ENCODE assay signal across 12 cellular contexts in the genomic region with DNA sequence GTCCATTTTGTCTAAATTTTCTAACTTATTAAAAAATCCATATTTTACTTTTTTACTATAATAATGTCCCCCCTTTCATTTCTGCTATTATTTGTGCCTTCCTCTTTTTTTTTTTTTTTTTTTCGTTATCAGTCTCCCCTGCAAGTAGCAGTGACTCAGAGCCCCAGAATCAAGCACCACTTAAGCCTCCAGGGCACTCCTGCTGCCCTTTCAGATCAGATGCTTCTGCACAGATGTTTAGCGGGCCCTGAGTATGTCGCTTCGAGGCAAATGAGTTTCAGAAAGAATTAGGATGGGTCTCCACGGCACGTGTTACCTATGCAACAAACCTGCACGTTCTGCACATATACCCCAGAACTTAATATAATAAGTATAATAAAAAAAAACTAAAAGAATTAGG. TPM values are rescaled to one million over a fixed set of nuclear protein-coding genes. Genes with fewer than 3 reads are reported as not detected.
DNase-seq lines count a peak whose midpoint lies in the region; ATAC-seq, FAIRE-seq and TF ChIP-seq lines count a peak whose summit lies in the region.
"Had no signal": no experiment of that assay in that cellular context is flagged by ENCODE, and none has a peak within 500 bp of the region (broad histone marks: within the 10 kb centered on the region; RNA-seq: fewer than 3 reads in every experiment).

No MANE protein-coding gene starts in this region.

- BruUV-seq in K562 (replicated peaks; lab: Mats Ljungman, UMichigan) = no TSS peak

- intact Hi-C loops in K562 (cut with micrococcal nuclease) = loop anchor here (5.0 kb wide), 1 partner anchor 1994 kb away; no protein-coding TSS in a partner anchor

- TF ChIP-seq POLR2A in K562 (conservative IDR thresholded peaks at IDR 0.05) = no peak

- no peak overlapping the region for H3K4me2 ChIP-seq in K562 (ENCODE audit: insufficient read depth, low read length)

- TF ChIP-seq RAD21 in K562 (CRISPR knock-in tag; conservative IDR thresholded peaks at IDR 0.05 in 1 of 2, IDR thresholded peaks at IDR 0.05 in 1 of 2) = no peak

- no peak for TF ChIP-seq EP300 in K562 (IDR thresholded peaks at IDR 0.05; ENCODE audit: low read length)

- DNase-seq in ACHN (peak; percentile 53), NAMALWA (ENCODE audit: low spot score) (peak; percentile 28), K562 (ENCODE audit: extremely low read depth in 1 of 4, low spot score in 3 of 4) (peak in 2 of 4 experiments; percentile 23 to 25), mucosa of gallbladder (ENCODE audit: low spot score) (no peak), activated gamma-delta T cell (lab: John Stamatoyannopoulos, UW) (no peak), superior temporal gyrus (ENCODE audit: extremely low spot score) (no peak)
- DNase-seq: SHP77 treated with DMSO at 0.1 percent for 48 hours had no signal

- H3K27me3 ChIP-seq in K562 (ENCODE audit: control insufficient read depth in 2 of 2, insufficient read depth in 2 of 2, low read length in 2 of 2) = no peaks in the 10 kb centered on the region

- no peak overlapping the region for H3K9ac ChIP-seq in K562 (ENCODE audit: insufficient read depth in 1 of 2, low read depth in 2 of 2, low read length in 2 of 2)

- 1% methylated on average over 6 of the region's 7 CpGs for WGBS in K562 (ENCODE audit: insufficient coverage, low coverage, missing lambda C conversion rate)

- no peak overlapping the region for H3K27ac ChIP-seq in K562 (ENCODE audit: extremely low read depth, low read depth, low read length)
- H3K27ac ChIP-seq: C4-2B, neutrophil had no signal

- H3K9me1 ChIP-seq in K562 (ENCODE audit: control insufficient read depth, insufficient read depth, low read length) = no peaks in the 10 kb centered on the region

- no peaks in the 10 kb centered on the region for H3K9me3 ChIP-seq in K562 (replicated peaks; ENCODE audit: control insufficient read depth, insufficient read depth, low read depth, low read length)
- H3K9me3 ChIP-seq: neutrophil had no signal

- in situ Hi-C loops in ACHN (cut with HindIII; ENCODE audit: low pct_ligation_motif_present, low pct_unique_long_range_greater_than_20kb, low sequenced_read_pairs) = no loop called here
- in situ Hi-C loops in K562 (cut with MboI) = loop anchor here (10.0 kb wide), 1 partner anchor 1996 kb away; no protein-coding TSS in a partner anchor

- no peaks in the 10 kb centered on the region for H3K79me2 ChIP-seq in K562 (ENCODE audit: control insufficient read depth, insufficient read depth, low read length)

- no peak for FAIRE-seq in K562 (lab: Jason Lieb, UNC)

- H3K4me3 ChIP-seq in K562 = no peak overlapping the region

- TF ChIP-seq CTCF in K562 (IDR thresholded peaks at IDR 0.05 in 2 of 3, conservative IDR thresholded peaks at IDR 0.05 in 1 of 3; ENCODE audit: insufficient read depth in 2 of 3, low read depth in 1 of 3, low read length in 3 of 3) = no peak

- CTCF ChIA-PET in K562 (lab: Yijun Ruan, JAX; ENCODE audit: low intra/inter-chr PET ratio) = no interaction called here

- H4K20me1 ChIP-seq in K562 (replicated peaks; ENCODE audit: control insufficient read depth, insufficient read depth, low read length) = no peaks in the 10 kb centered on the region

- peak; percentile 42 for ATAC-seq in GM18511 (IDR thresholded peaks at IDR 0.05; ENCODE audit: unreplicated experiment)
- ATAC-seq in K562 = peak; percentile 61
- ATAC-seq in GM21526 (IDR thresholded peaks at IDR 0.05; ENCODE audit: low FRiP score, unreplicated experiment) = no peak

- no peak overlapping the region for H2AFZ ChIP-seq in K562 (ENCODE audit: low read depth, low read length)

- no peaks in the 10 kb centered on the region for H3K36me3 ChIP-seq in K562 (ENCODE audit: control insufficient read depth, insufficient read depth, low read length)
- H3K36me3 ChIP-seq: neutrophil had no signal

- POLR2A ChIA-PET in K562 (lab: Yijun Ruan, JAX) = no interaction called here

- no peaks in the 10 kb centered on the region; a peak in 1 of 5 replicates for H3K4me1 ChIP-seq in K562 (replicated peaks in 1 of 2; ENCODE audit: control insufficient read depth in 2 of 2, insufficient read depth in 2 of 2, low read length in 2 of 2)

RNA-seq across cellular contexts. Expression of gene MED7, which starts 11.7 kb away (rescaled TPM):
- 5.8 and 14.1 TPM in 2 replicates for total RNA-seq in K562 (2011; cell fraction: chromatin; rRNA removed; ENCODE audit: low replicate concordance)
- total RNA-seq in K562 (2011; cell fraction: nucleolus; rRNA removed) = 6.3 and 8.3 TPM in 2 replicates
- total RNA-seq in K562 (2011; cell fraction: nucleoplasm; rRNA removed) = 10.6 and 14.0 TPM in 2 replicates
- total RNA-seq in K562 (2014; rRNA removed) = 4.5 and 4.8 TPM in 2 replicates
- 11.2 and 12.9 TPM in 2 replicates for total RNA-seq in K562 (2014; rRNA removed; fragmentation: Illumina TruSeq; extraction: Trizol)
- total RNA-seq in K562 (2015; rRNA removed; fragmentation: Illumina TruSeq; extraction: Trizol) = 9.2 and 11.8 TPM in 2 replicates
- 6.7 and 7.2 TPM in 2 replicates for total RNA-seq in K562 (2021)
- 10.6 and 15.4 TPM in 2 replicates for polyA plus RNA-seq in K562 (2011; rRNA removed)
- 2.9 and 4.9 TPM in 2 replicates for polyA plus RNA-seq in K562 (2011; cell fraction: cytosol; rRNA removed)
- polyA plus RNA-seq in K562 (2011; cell fraction: nucleus; rRNA removed) = 3.9 and 8.3 TPM in 2 replicates
- polyA plus RNA-seq in K562 (2012) = 9.5 and 12.0 TPM in 2 replicates
- polyA plus RNA-seq in K562 (2014; fragmentation: Illumina TruSeq; extraction: Trizol) = 13.6 and 17.4 TPM in 2 replicates
- polyA plus RNA-seq in K562 (2014; fragmentation: Nextera tagmentation; extraction: Ambion mirVana) = 10 to 100 TPM; 37.1 to 38.7 TPM
- 12.2 and 16.9 TPM in 2 replicates for polyA plus RNA-seq in K562 (2014; rRNA removed)
- polyA minus RNA-seq in K562 (2011; rRNA and poly(A)+ RNA removed) = 7.9 and 9.6 TPM in 2 replicates
- 2.2 and 4.4 TPM in 2 replicates for polyA minus RNA-seq in K562 (2011; cell fraction: cytosol; rRNA and poly(A)+ RNA removed)
- polyA minus RNA-seq in K562 (2011; cell fraction: nucleus; rRNA and poly(A)+ RNA removed) = 3.9 and 6.4 TPM in 2 replicates
- 11.2 TPM for total RNA-seq in mucosa of gallbladder

RNA-seq across cellular contexts. Expression of gene HAVCR2, which starts 22.1 kb away (rescaled TPM):
- 0.37 and 0.67 TPM in 2 replicates for total RNA-seq in K562 (2011; cell fraction: chromatin; rRNA removed; ENCODE audit: low replicate concordance)
- not detected in 2 replicates for total RNA-seq in K562 (2011; cell fraction: nucleolus; rRNA removed)
- 0.23 and 0.88 TPM in 2 replicates for total RNA-seq in K562 (2011; cell fraction: nucleoplasm; rRNA removed)
- 0.61 TPM in 1 of 2 replicates, not detected in the other for total RNA-seq in K562 (2014; rRNA removed)
- total RNA-seq in K562 (2014; rRNA removed; fragmentation: Illumina TruSeq; extraction: Trizol) = 0.06 and 0.11 TPM in 2 replicates
- not detected in 2 replicates for total RNA-seq in K562 (2015; rRNA removed; fragmentation: Illumina TruSeq; extraction: Trizol)
- not detected in 2 replicates for total RNA-seq in K562 (2021)
- polyA plus RNA-seq in K562 (2011; rRNA removed) = 0.04 and 0.07 TPM in 2 replicates
- polyA plus RNA-seq in K562 (2011; cell fraction: cytosol; rRNA removed) = 0.04 TPM in 2 replicates
- polyA plus RNA-seq in K562 (2011; cell fraction: nucleus; rRNA removed) = 0.28 TPM in 1 of 2 replicates, not detected in the other
- 0.06 TPM in 1 of 2 replicates, not detected in the other for polyA plus RNA-seq in K562 (2012)
- 0.04 TPM in 1 of 2 replicates, not detected in the other for polyA plus RNA-seq in K562 (2014; fragmentation: Illumina TruSeq; extraction: Trizol)
- polyA plus RNA-seq in K562 (2014; fragmentation: Nextera tagmentation; extraction: Ambion mirVana) = under 1 TPM in 1 of 2 experiments, not detected in 1; 0.07 TPM
- polyA plus RNA-seq in K562 (2014; rRNA removed) = not detected in 2 replicates
- not detected in 2 replicates for polyA minus RNA-seq in K562 (2011; rRNA and poly(A)+ RNA removed)
- polyA minus RNA-seq in K562 (2011; cell fraction: cytosol; rRNA and poly(A)+ RNA removed) = not detected in 2 replicates
- not detected in 2 replicates for polyA minus RNA-seq in K562 (2011; cell fraction: nucleus; rRNA and poly(A)+ RNA removed)
- 9.6 TPM for total RNA-seq in mucosa of gallbladder

RNA-seq across cellular contexts. Expression of gene GARIN3, which starts 35.1 kb away (rescaled TPM):
- total RNA-seq in K562 (2011; cell fraction: chromatin; rRNA removed; ENCODE audit: low replicate concordance) = not detected in 2 replicates
- not detected in 2 replicates for total RNA-seq in K562 (2011; cell fraction: nucleolus; rRNA removed)
- not detected in 2 replicates for total RNA-seq in K562 (2011; cell fraction: nucleoplasm; rRNA removed)
- not detected in 2 replicates for total RNA-seq in K562 (2014; rRNA removed)
- total RNA-seq in K562 (2014; rRNA removed; fragmentation: Illumina TruSeq; extraction: Trizol) = not detected in 2 replicates
- total RNA-seq in K562 (2015; rRNA removed; fragmentation: Illumina TruSeq; extraction: Trizol) = not detected in 2 replicates
- not detected in 2 replicates for total RNA-seq in K562 (2021)
- polyA plus RNA-seq in K562 (2011; rRNA removed) = not detected in 2 replicates
- polyA plus RNA-seq in K562 (2011; cell fraction: cytosol; rRNA removed) = not detected in 2 replicates
- polyA plus RNA-seq in K562 (2011; cell fraction: nucleus; rRNA removed) = not detected in 2 replicates
- polyA plus RNA-seq in K562 (2012) = not detected in 2 replicates
- not detected in 2 replicates for polyA plus RNA-seq in K562 (2014; fragmentation: Illumina TruSeq; extraction: Trizol)
- polyA plus RNA-seq in K562 (2014; fragmentation: Nextera tagmentation; extraction: Ambion mirVana) = not detected
- not detected in 2 replicates for polyA plus RNA-seq in K562 (2014; rRNA removed)
- polyA minus RNA-seq in K562 (2011; rRNA and poly(A)+ RNA removed) = not detected in 2 replicates
- not detected in 2 replicates for polyA minus RNA-seq in K562 (2011; cell fraction: cytosol; rRNA and poly(A)+ RNA removed)
- not detected in 2 replicates for polyA minus RNA-seq in K562 (2011; cell fraction: nucleus; rRNA and poly(A)+ RNA removed)
- total RNA-seq in mucosa of gallbladder = not detected
- total RNA-seq: cerebellum had no signal

RNA-seq across cellular contexts. Expression of gene ITK, which starts 49.7 kb away (rescaled TPM):
- not detected in 2 replicates for total RNA-seq in K562 (2011; cell fraction: chromatin; rRNA removed; ENCODE audit: low replicate concordance)
- not detected in 2 replicates for total RNA-seq in K562 (2011; cell fraction: nucleolus; rRNA removed)
- total RNA-seq in K562 (2011; cell fraction: nucleoplasm; rRNA removed) = 0.88 TPM in 1 of 2 replicates, not detected in the other
- total RNA-seq in K562 (2014; rRNA removed) (not detected in 2 replicates), K562 (2014; rRNA removed; fragmentation: Illumina TruSeq; extraction: Trizol) (not detected in 2 replicates), K562 (2015; rRNA removed; fragmentation: Illumina TruSeq; extraction: Trizol) (0.04 TPM in 1 of 2 replicates, not detected in the other), K562 (2021) (0.75 and 0.81 TPM in 2 replicates), mucosa of gallbladder (6.0 TPM)
- polyA plus RNA-seq in K562 (2011; rRNA removed) (not detected in 2 replicates), K562 (2014; fragmentation: Illumina TruSeq; extraction: Trizol) (not detected in 2 replicates), K562 (2014; fragmentation: Nextera tagmentation; extraction: Ambion mirVana) (not detected), K562 (2014; rRNA removed) (not detected in 2 replicates)
- polyA plus RNA-seq in K562 (2011; cell fraction: cytosol; rRNA removed) = not detected in 2 replicates
- polyA plus RNA-seq in K562 (2011; cell fraction: nucleus; rRNA removed) = 0.03 and 0.07 TPM in 2 replicates
- 0.06 TPM in 1 of 2 replicates, not detected in the other for polyA plus RNA-seq in K562 (2012)
- polyA minus RNA-seq in K562 (2011; rRNA and poly(A)+ RNA removed) = not detected in 2 replicates
- polyA minus RNA-seq in K562 (2011; cell fraction: cytosol; rRNA and poly(A)+ RNA removed) = not detected in 2 replicates
- polyA minus RNA-seq in K562 (2011; cell fraction: nucleus; rRNA and poly(A)+ RNA removed) = not detected in 2 replicates

Comparison
In these comparisons a context has a peak if more than half of its experiments do, and no peak if none do; other contexts are left out.
1. DNase-seq: peak in ACHN (single experiment) and NAMALWA (single experiment); none in mucosa of gallbladder (single experiment), activated gamma-delta T cell (single experiment) and superior temporal gyrus (single experiment).